Comparison of ENCODE assay signal across 9 cellular contexts in genomic region chr5:149990518-149991376, GRCh38. TPM values are rescaled to one million over a fixed set of nuclear protein-coding genes. Genes with fewer than 3 reads are reported as not detected.
DNase-seq lines count a peak whose midpoint lies in the region; ATAC-seq and TF ChIP-seq lines count a peak whose summit lies in the region.
"Had no signal": no experiment of that assay in that cellular context is flagged by ENCODE, and none has a peak within 500 bp of the region (broad histone marks: within the 10 kb centered on the region; RNA-seq: fewer than 3 reads in every experiment).

No MANE protein-coding gene starts in this region.

- 69% methylated on average over 4 of the region's 4 CpGs for WGBS in right lobe of liver (ENCODE audit: insufficient coverage, low coverage, low lambda C conversion rate, missing lambda C conversion rate)

- no peaks in the 10 kb centered on the region for H3K27me3 ChIP-seq in right lobe of liver

- H3K9me3 ChIP-seq in right lobe of liver = no peaks in the 10 kb centered on the region

- no peak overlapping the region for H3K27ac ChIP-seq in 22Rv1
- no peak overlapping the region for H3K27ac ChIP-seq in coronary artery
- H3K27ac ChIP-seq in right lobe of liver = no peak overlapping the region

- DNase-seq in NCI-H510A treated with DMSO at 0.1 percent for 48 hours (lab: John Stamatoyannopoulos, UW) (peak; percentile 90), coronary artery (ENCODE audit: low spot score) (no peak), right lobe of liver (peak in 2 of 3 donors; percentile 48 to 63)
- peak; percentile 78 for DNase-seq in activated CD4-positive, alpha-beta T cell treated with anti-CD3 and anti-CD28 coated beads for 48 hours
- peak; percentile 37 for DNase-seq in stimulated activated CD8-positive, alpha-beta memory T cell treated with anti-CD3 and anti-CD28 coated beads, Interleukin-12 subunit alpha, Interleukin-12 subunit beta, amount 100 ng/mL, for 4 hours (ENCODE audit: low read depth)

- TF ChIP-seq POLR2A in right lobe of liver (IDR thresholded peaks at IDR 0.05) = no peak

- peaks cover 0 to 6% (median 0%) of the 10 kb centered on the region in 4 donors for H3K36me3 ChIP-seq in right lobe of liver

- no peaks in the 10 kb centered on the region for H3K4me1 ChIP-seq in right lobe of liver

- intact Hi-C loops in right lobe of liver (cut with DNase I) = loop anchor here (10.0 kb wide), 2 partner anchors 156 to 356 kb away; no protein-coding TSS in a partner anchor

- TF ChIP-seq CTCF in 22Rv1 (IDR thresholded peaks at IDR 0.05) (peak; percentile 93), coronary artery (IDR thresholded peaks at IDR 0.05) (peak; percentile 93), right lobe of liver (IDR thresholded peaks at IDR 0.05) (peak; percentile 89 to 94 (median 91))

- peak; percentile 72 for ATAC-seq in GM18502 (IDR thresholded peaks at IDR 0.05; ENCODE audit: poor library complexity, unreplicated experiment)
- peak; percentile 86 for ATAC-seq in HG03342 (IDR thresholded peaks at IDR 0.05; ENCODE audit: unreplicated experiment)
- ATAC-seq in right lobe of liver = peak; percentile 96 to 99 (median 98)

- H3K4me3 ChIP-seq in coronary artery (no peak overlapping the region), right lobe of liver (no peak overlapping the region)

RNA-seq across cellular contexts. Expression of gene TIGD6, which starts 9.7 kb away (rescaled TPM):
- 1 to 10 TPM; 1.5 to 2.8 (median 2.2) TPM for total RNA-seq in right lobe of liver

RNA-seq across cellular contexts. Expression of gene HMGXB3, which starts 9.8 kb away (rescaled TPM):
- total RNA-seq in right lobe of liver = 10 to 100 TPM in 4 of 6 experiments, 1 to 10 TPM in 2; 7.7 to 28.3 (median 12.2) TPM

RNA-seq across cellular contexts. Expression of gene SLC26A2, which starts 30.2 kb away (rescaled TPM):
- total RNA-seq in right lobe of liver = 1 to 10 TPM; 1.3 to 2.4 (median 2.0) TPM

RNA-seq across cellular contexts. Expression of gene PDE6A, which starts 46.2 kb away (rescaled TPM):
- not detected for total RNA-seq in right lobe of liver
- total RNA-seq: temporal lobe had no signal
